9 cellular contexts compared by ENCODE assay signal in the genomic region with DNA sequence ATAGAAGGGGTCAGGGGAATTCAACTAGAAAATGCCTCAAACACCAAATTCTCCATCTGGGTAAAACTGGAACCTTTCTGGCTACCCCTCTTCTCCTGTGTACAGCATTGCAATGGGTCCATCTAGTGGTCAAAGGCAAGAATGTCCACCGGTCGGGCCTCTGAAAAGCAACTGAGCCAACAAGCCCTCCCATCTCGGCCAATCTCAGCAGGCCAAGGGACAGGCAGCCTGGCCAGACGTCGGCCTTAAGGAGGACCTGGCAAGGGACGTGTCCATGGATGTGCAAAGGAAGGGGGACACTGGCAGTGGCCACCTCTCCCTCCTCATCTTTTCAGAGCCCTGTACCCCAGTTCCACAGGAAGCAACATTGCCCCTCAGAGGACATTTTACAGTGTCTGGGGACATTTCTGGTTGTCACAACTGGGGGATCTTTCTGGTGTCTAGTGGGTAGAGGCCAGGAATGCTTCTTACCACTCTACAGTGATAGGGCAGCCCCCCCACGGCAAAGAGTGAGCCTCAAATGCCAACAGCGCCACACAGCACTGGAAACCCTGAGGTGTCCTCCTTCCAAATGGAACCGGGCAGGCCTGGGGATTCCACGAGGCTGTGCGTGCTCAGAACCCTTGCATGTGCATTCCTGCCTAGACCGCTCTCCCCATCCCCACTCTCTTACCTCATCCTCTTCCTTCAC.
DNase-seq lines count a peak whose midpoint lies in the region; ATAC-seq and TF ChIP-seq lines count a peak whose summit lies in the region.
"Had no signal": no experiment of that assay in that cellular context is flagged by ENCODE, and none has a peak within 500 bp of the region (broad histone marks: within the 10 kb centered on the region; RNA-seq: fewer than 3 reads in every experiment).

No MANE protein-coding gene starts in this region.

- 28 to 39% (median 32%) methylated on average over 12 of the region's 12 CpGs for WGBS in spleen, 5 donors

- H3K27ac Mint-ChIP-seq in brain = no peak overlapping the region
- H3K27ac Mint-ChIP-seq: activated naive CD4-positive, alpha-beta T cell treated with anti-CD3 and anti-CD28 coated beads, Interleukin-2, amount 50 U/mL, for 72 hours had no signal

- intact Hi-C loops in spleen (cut with DNase I; ENCODE audit: low total_unique reads) = loop anchor here (10.0 kb wide), 1 partner anchor 229 kb away; no protein-coding TSS in a partner anchor

- H3K27ac ChIP-seq in HL-60 (replicated peaks) = no peak overlapping the region
- H3K27ac ChIP-seq in spleen = no peak overlapping the region

- H3K4me3 ChIP-seq in HL-60 (replicated peaks; ENCODE audit: insufficient read depth, low read length) (no peak overlapping the region), spleen (no peak overlapping the region)

- TF ChIP-seq CTCF in HL-60 (IDR thresholded peaks at IDR 0.05; ENCODE audit: insufficient read depth, low read length) (peak; percentile 69), brain (conservative IDR thresholded peaks at IDR 0.05) (peak; percentile 85 to 95), spleen (IDR thresholded peaks at IDR 0.05 in 8 of 11, conservative IDR thresholded peaks at IDR 0.05 in 3 of 11) (peak; percentile 51 to 86 (median 81))

- H3K4me1 Mint-ChIP-seq in brain = peaks cover 5% of the 10 kb centered on the region

- no peak for TF ChIP-seq POLR2A in spleen (IDR thresholded peaks at IDR 0.05)

- ATAC-seq in GM19324 (IDR thresholded peaks at IDR 0.05; ENCODE audit: low FRiP score, unreplicated experiment) (peak; percentile 62), HG03139 (IDR thresholded peaks at IDR 0.05; ENCODE audit: unreplicated experiment) (no peak)

- peaks cover 0 to 22% (median 12%) of the 10 kb centered on the region in 6 donors for H3K4me1 ChIP-seq in spleen

- H3K4me3 Mint-ChIP-seq in brain = no peak overlapping the region

- peaks cover 14% of the 10 kb centered on the region for H3K27me3 Mint-ChIP-seq in brain

- no peaks in the 10 kb centered on the region for H3K9me3 Mint-ChIP-seq in brain
- H3K9me3 Mint-ChIP-seq: activated naive CD4-positive, alpha-beta T cell treated with anti-CD3 and anti-CD28 coated beads, Interleukin-2, amount 50 U/mL, for 72 hours had no signal

- peak; percentile 69 for DNase-seq in DMS53 treated with DMSO at 0.1 percent for 48 hours (lab: John Stamatoyannopoulos, UW; ENCODE audit: unreplicated experiment)
- DNase-seq in HL-60 (ENCODE audit: low read depth in 1 of 2, low spot score in 1 of 2) = peak in 1 of 2 experiments; percentile 64
- DNase-seq in NOMO-1 treated with DMSO at 0.1 percent for 48 hours (lab: John Stamatoyannopoulos, UW; ENCODE audit: unreplicated experiment) = peak; percentile 59
- DNase-seq in iPS-NIHi7 (ENCODE audit: extremely low spot score) = peak; percentile 84
- no peak for DNase-seq in spleen

- H3K9me3 ChIP-seq in spleen = no peaks in the 10 kb centered on the region

- no peaks in the 10 kb centered on the region for H3K36me3 ChIP-seq in spleen

- no peaks in the 10 kb centered on the region for H3K27me3 ChIP-seq in HL-60 (ENCODE audit: insufficient read depth, poor library complexity, severe bottlenecking)
- no peaks in the 10 kb centered on the region for H3K27me3 ChIP-seq in spleen (replicated peaks in 1 of 7)

- no peaks in the 10 kb centered on the region for H3K36me3 Mint-ChIP-seq in brain
- H3K36me3 Mint-ChIP-seq: activated naive CD4-positive, alpha-beta T cell treated with anti-CD3 and anti-CD28 coated beads, Interleukin-2, amount 50 U/mL, for 72 hours had no signal
